ENCODE assay signal across 28 cellular contexts in genomic region chr4:3234171-3235029, GRCh38. TPM values are rescaled to one million over a fixed set of nuclear protein-coding genes. Genes with fewer than 3 reads are reported as not detected.
DNase-seq lines count a peak whose midpoint lies in the region; ATAC-seq, FAIRE-seq and TF ChIP-seq lines count a peak whose summit lies in the region.
"Had no signal": no experiment of that assay in that cellular context is flagged by ENCODE, and none has a peak within 500 bp of the region (broad histone marks: within the 10 kb centered on the region; RNA-seq: fewer than 3 reads in every experiment).

No MANE protein-coding gene starts in this region.

- H3K36me3 ChIP-seq in Caco-2 (ENCODE audit: control insufficient read depth, insufficient read depth, low read length) (peaks cover 1% of the 10 kb centered on the region; the same call in 1 of the 2 replicates), astrocyte (ENCODE audit: insufficient read depth, low read length) (peaks cover 26% of the 10 kb centered on the region)

- H3K27me3 Mint-ChIP-seq in activated CD4-positive, alpha-beta T cell treated with anti-CD3 and anti-CD28 coated beads, Interleukin-2, amount 10 ng/mL, durations not matched to agents 7 days and 5 days, result no peaks in the 10 kb centered on the region
- H3K27me3 Mint-ChIP-seq in Caco-2 (ENCODE audit: insufficient read depth, unreplicated experiment) (no peaks in the 10 kb centered on the region), astrocyte (ENCODE audit: low read depth, unreplicated experiment) (no peaks in the 10 kb centered on the region)
- H3K27me3 Mint-ChIP-seq: naive B cell had no signal

- no peak overlapping the region for H3K27ac ChIP-seq in astrocyte (ENCODE audit: low read depth, low read length)
- H3K27ac ChIP-seq: esophagus muscularis mucosa, PC-9 had no signal

- no peak overlapping the region for H3K4me3 Mint-ChIP-seq in activated CD4-positive, alpha-beta T cell treated with anti-CD3 and anti-CD28 coated beads, Interleukin-2, amount 10 ng/mL, durations not matched to agents 7 days and 5 days
- H3K4me3 Mint-ChIP-seq in Caco-2 (ENCODE audit: unreplicated experiment) (no peak overlapping the region), astrocyte (ENCODE audit: unreplicated experiment) (peak overlapping the region; percentile 14)

- peaks cover 12% of the 10 kb centered on the region for H4K20me1 ChIP-seq in astrocyte (ENCODE audit: insufficient read depth, low read length)

- CTCF ChIA-PET in activated CD4-positive, alpha-beta T cell treated with anti-CD3 and anti-CD28 coated beads, Interleukin-2, amount 10 ng/mL, durations not matched to agents 7 days and 5 days (lab: Charles Lee), result no interaction called here
- CTCF ChIA-PET in Caco-2 (lab: Charles Lee), result interaction anchor here (1.1 kb wide), 1 partner anchor 246 kb away, joined by 3 read pairs; no protein-coding TSS in a partner anchor

- no peaks in the 10 kb centered on the region for H3K79me2 ChIP-seq in astrocyte (ENCODE audit: insufficient read depth, low read length)

- H3K4me1 ChIP-seq in Caco-2 (no peaks in the 10 kb centered on the region), astrocyte (ENCODE audit: insufficient read depth, low read length) (no peaks in the 10 kb centered on the region)
- H3K4me1 ChIP-seq: esophagus muscularis mucosa had no signal

- DNase-seq in activated CD4-positive, alpha-beta T cell treated with anti-CD3 and anti-CD28 coated beads, Interleukin-2, amount 10 ng/mL, durations not matched to agents 7 days and 5 days, result no peak
- no peak for DNase-seq in activated CD4-positive, alpha-beta T cell treated with anti-CD3 and anti-CD28 coated beads for 48 hours
- DNase-seq in Caco-2 (no peak), astrocyte (ENCODE audit: low read depth) (no peak), left lobe of liver (ENCODE audit: low spot score) (no peak)
- no peak for DNase-seq in activated effector memory CD4-positive, alpha-beta T cell treated with anti-CD3 and anti-CD28 coated beads, Interleukin-2, amount 50 U/mL, for 16 hours
- DNase-seq: 8988T; AML-193; DMS53; effector CD4-positive, alpha-beta T cell; GDM1; KG1; left colon; naive B cell; NCI-H1436 treated with DMSO at 0.1 percent for 48 hours; NCI-H510A; NK-92 treated with Interleukin-12 subunit alpha and Interleukin-12 subunit beta, amount 100 ng/mL, for 24 hours; PC-9; retina; SHP77 treated with DMSO at 0.1 percent for 48 hours; small intestine; stimulated activated CD4-positive, alpha-beta T cell treated with anti-CD3 and anti-CD28 coated beads, Interleukin-1b, Interleukin-23, amount 100 ng/mL, for 48 hours; stimulated activated naive CD4-positive, alpha-beta T cell had no signal

- no peaks in the 10 kb centered on the region for H3K9me3 Mint-ChIP-seq in activated CD4-positive, alpha-beta T cell treated with anti-CD3 and anti-CD28 coated beads, Interleukin-2, amount 10 ng/mL, durations not matched to agents 7 days and 5 days
- H3K9me3 Mint-ChIP-seq in Caco-2 (ENCODE audit: unreplicated experiment) (no peaks in the 10 kb centered on the region), astrocyte (ENCODE audit: unreplicated experiment) (peaks cover 3% of the 10 kb centered on the region)
- H3K9me3 Mint-ChIP-seq: naive B cell had no signal

- H3K9ac ChIP-seq in astrocyte (ENCODE audit: low read length), result no peak overlapping the region

- H3K4me3 ChIP-seq in Caco-2 (ENCODE audit: low read depth, low read length) (no peak overlapping the region), astrocyte (ENCODE audit: insufficient read depth, low read depth, low read length) (no peak overlapping the region)
- H3K4me3 ChIP-seq: esophagus muscularis mucosa, HAP-1, PC-9 had no signal

- intact Hi-C loops in Caco-2 (cut with micrococcal nuclease; ENCODE audit: unreplicated experiment), result no loop called here

- H3K9me3 ChIP-seq in Caco-2 (no peaks in the 10 kb centered on the region), astrocyte (ENCODE audit: insufficient read depth, low read depth, low read length) (peaks cover 2% of the 10 kb centered on the region)
- H3K9me3 ChIP-seq: esophagus muscularis mucosa, HAP-1 had no signal

- POLR2A ChIA-PET in activated CD4-positive, alpha-beta T cell treated with anti-CD3 and anti-CD28 coated beads, Interleukin-2, amount 10 ng/mL, durations not matched to agents 7 days and 5 days (lab: Charles Lee), result no interaction called here
- POLR2A ChIA-PET in Caco-2 (lab: Charles Lee), result no interaction called here

- H3K4me2 ChIP-seq in astrocyte (ENCODE audit: low read length), result no peak overlapping the region
- H3K4me2 ChIP-seq: PC-9 had no signal

- BruUV-seq in Caco-2 (replicated peaks; lab: Mats Ljungman, UMichigan), result no TSS peak

- peak overlapping the region; percentile 76 for H3K27ac Mint-ChIP-seq in activated CD4-positive, alpha-beta T cell treated with anti-CD3 and anti-CD28 coated beads, Interleukin-2, amount 10 ng/mL, durations not matched to agents 7 days and 5 days
- H3K27ac Mint-ChIP-seq in Caco-2 (ENCODE audit: unreplicated experiment) (peak overlapping the region; percentile 11), astrocyte (ENCODE audit: unreplicated experiment) (peak overlapping the region; percentile 55)

- TF ChIP-seq CTCF in Caco-2 (IDR thresholded peaks at IDR 0.05; ENCODE audit: insufficient read depth in 1 of 2, low read depth in 1 of 2, low read length in 1 of 2, severe bottlenecking in 1 of 2, unreplicated experiment in 1 of 2), result no peak
- no peak for TF ChIP-seq CTCF in astrocyte (IDR thresholded peaks at IDR 0.05; ENCODE audit: insufficient read depth, low read depth, low read length)

- no peak overlapping the region for H2AFZ ChIP-seq in astrocyte (ENCODE audit: low read depth, low read length)
- H2AFZ ChIP-seq: PC-9 had no signal

- no peaks in the 10 kb centered on the region for H3K27me3 ChIP-seq in Caco-2 (replicated peaks; ENCODE audit: control insufficient read depth, insufficient read depth, low read length)
- no peaks in the 10 kb centered on the region for H3K27me3 ChIP-seq in astrocyte (ENCODE audit: insufficient read depth, low read length)
- H3K27me3 ChIP-seq: esophagus muscularis mucosa had no signal

- no peaks in the 10 kb centered on the region for H3K4me1 Mint-ChIP-seq in activated CD4-positive, alpha-beta T cell treated with anti-CD3 and anti-CD28 coated beads, Interleukin-2, amount 10 ng/mL, durations not matched to agents 7 days and 5 days
- no peaks in the 10 kb centered on the region for H3K4me1 Mint-ChIP-seq in Caco-2 (ENCODE audit: low read depth, unreplicated experiment)
- H3K4me1 Mint-ChIP-seq in astrocyte (ENCODE audit: low read depth, unreplicated experiment), result peaks cover 9% of the 10 kb centered on the region

- no peak for FAIRE-seq in astrocyte (lab: Jason Lieb, UNC)
- FAIRE-seq: frontal cortex, small intestine had no signal

- ATAC-seq in left lobe of liver (peak; percentile 12), HG02885 (IDR thresholded peaks at IDR 0.05; ENCODE audit: poor library complexity, unreplicated experiment) (no peak), HG02852 (IDR thresholded peaks at IDR 0.05; ENCODE audit: unreplicated experiment) (no peak)
- ATAC-seq: left colon had no signal

- H3K36me3 Mint-ChIP-seq in activated CD4-positive, alpha-beta T cell treated with anti-CD3 and anti-CD28 coated beads, Interleukin-2, amount 10 ng/mL, durations not matched to agents 7 days and 5 days (ENCODE audit: low read depth), result peaks cover 30% of the 10 kb centered on the region
- H3K36me3 Mint-ChIP-seq in Caco-2 (ENCODE audit: insufficient read depth, unreplicated experiment), result peaks cover 55% of the 10 kb centered on the region
- peaks cover 31% of the 10 kb centered on the region for H3K36me3 Mint-ChIP-seq in astrocyte (ENCODE audit: low read depth, unreplicated experiment)

RNA-seq across cellular contexts. Expression of gene MSANTD1, which starts 14.6 kb away (rescaled TPM):
- under 1 TPM; 0.87 to 0.94 TPM for total RNA-seq in activated CD4-positive, alpha-beta T cell treated with anti-CD3 and anti-CD28 coated beads, Interleukin-2, amount 10 ng/mL, durations not matched to agents 7 days and 5 days
- total RNA-seq in Caco-2 (2022), result 0.93 and 0.95 TPM in 2 replicates
- 1.4 and 1.6 TPM in 2 replicates for total RNA-seq in astrocyte
- total RNA-seq in left lobe of liver, result 1.1 TPM

RNA-seq across cellular contexts. Expression of gene RGS12, which starts 58.4 kb away (rescaled TPM):
- total RNA-seq in activated CD4-positive, alpha-beta T cell treated with anti-CD3 and anti-CD28 coated beads, Interleukin-2, amount 10 ng/mL, durations not matched to agents 7 days and 5 days, result 10 to 100 TPM in 1 of 2 experiments, 1 to 10 TPM in 1; 9.7 to 10.9 TPM
- 23.1 and 24.1 TPM in 2 replicates for total RNA-seq in Caco-2 (2022)
- total RNA-seq in astrocyte, result 18.0 and 21.9 TPM in 2 replicates
- 29.3 TPM for total RNA-seq in left lobe of liver

Comparison
In these comparisons a context has a peak if more than half of its experiments do, and no peak if none do; other contexts are left out.
1. H3K27ac Mint-ChIP-seq: peak in every context shown above with its lines; median percentile 76 in activated CD4-positive, alpha-beta T cell treated with anti-CD3 and anti-CD28 coated beads, Interleukin-2, amount 10 ng/mL, durations not matched to agents 7 days and 5 days; 55 in astrocyte; 11 in Caco-2.